Comparison of ENCODE assay signal across 21 cellular contexts in genomic region chrX:12489341-12489740, GRCh38.
DNase-seq lines count a peak whose midpoint lies in the region; ATAC-seq, FAIRE-seq and TF ChIP-seq lines count a peak whose summit lies in the region.
"Had no signal": no experiment of that assay in that cellular context is flagged by ENCODE, and none has a peak within 500 bp of the region (broad histone marks: within the 10 kb centered on the region; RNA-seq: fewer than 3 reads in every experiment).

No MANE protein-coding gene starts in this region.

- H3K27me3 ChIP-seq in ACC112 (ENCODE audit: insufficient read depth, low read length) (no peaks in the 10 kb centered on the region), pancreas (no peaks in the 10 kb centered on the region)

- DNase-seq in ELR (ENCODE audit: low read depth) (peak; percentile 1), cardiac fibroblast (ENCODE audit: low read depth in 2 of 2) (peak; percentile 19 to 50), pancreas (no peak), MV-4-11 (lab: John Stamatoyannopoulos, UW) (no peak), nucleus accumbens (lab: John Stamatoyannopoulos, UW) (no peak), H54 (ENCODE audit: insufficient read length, low spot score) (no peak)
- DNase-seq: AML-193; C1 segment of cervical spinal cord; Calu3; CD8-positive, alpha-beta memory T cell; Karpas-422; NCI-H1417; NCI-H1930; NCI-H2227 treated with DMSO at 0.1 percent for 48 hours; NCI-H510A treated with DMSO at 0.1 percent for 48 hours; NCI-H748 treated with DMSO at 0.1 percent for 48 hours; SIG-M5; T-cell had no signal

- H3K27ac ChIP-seq in ACC112 (ENCODE audit: low read depth, low read length) (peak overlapping the region; percentile 7; the same call in 1 of the 2 replicates), pancreas (no peak overlapping the region)

- no peak overlapping the region for H2AFZ ChIP-seq in ACC112 (ENCODE audit: low read length, unreplicated experiment)

- TF ChIP-seq POLR2A in H54 (IDR thresholded peaks at IDR 0.05; ENCODE audit: low read depth, low read length) = no peak

- intact Hi-C loops in pancreas (cut with DNase I) = no loop called here

- H3K36me3 ChIP-seq in ACC112 (ENCODE audit: insufficient read depth, low read length) (no peaks in the 10 kb centered on the region), pancreas (no peaks in the 10 kb centered on the region)

- FAIRE-seq in pancreas (lab: Jason Lieb, UNC) = peak; percentile 84
- FAIRE-seq in H54 (lab: Jason Lieb, UNC) = no peak
- FAIRE-seq: H1 had no signal

- WGBS in pancreas, 2 donors = 67 to 68% methylated on average over 3 of the region's 3 CpGs

- H3K4me1 ChIP-seq in ACC112 (ENCODE audit: control insufficient read depth, insufficient read depth, low read length, unreplicated experiment) = peaks cover 16% of the 10 kb centered on the region
- no peaks in the 10 kb centered on the region for H3K4me1 ChIP-seq in pancreas

- ATAC-seq in pancreas = no peak
- ATAC-seq: Panc1, T-cell had no signal

- TF ChIP-seq CTCF in cardiac fibroblast (IDR thresholded peaks at IDR 0.05; ENCODE audit: low read depth, low read length) = no peak
- TF ChIP-seq CTCF in pancreas (IDR thresholded peaks at IDR 0.05) = no peak

- no peaks in the 10 kb centered on the region for H3K9me3 ChIP-seq in pancreas

- no peak overlapping the region for H3K4me3 ChIP-seq in ACC112 (ENCODE audit: low read depth, low read length)
- no peak overlapping the region for H3K4me3 ChIP-seq in cardiac fibroblast (replicated peaks in 1 of 2; ENCODE audit: low read depth in 2 of 2, low read length in 2 of 2)
- no peak overlapping the region for H3K4me3 ChIP-seq in pancreas

- no peaks in the 10 kb centered on the region for H3K79me2 ChIP-seq in ACC112 (ENCODE audit: control insufficient read depth, insufficient read depth, low read length, unreplicated experiment)

Comparison
In these comparisons a context has a peak if more than half of its experiments do, and no peak if none do; other contexts are left out.
1. DNase-seq: peak in ELR (single experiment) and cardiac fibroblast (2 of 2); none in pancreas (0 of 6), MV-4-11 (single experiment), nucleus accumbens (0 of 56) and H54 (single experiment).